In genomic region chr6:123533862-123534261, GRCh38 we compare ENCODE assay signal across 27 cellular contexts.
"Had no signal": no experiment of that assay in that cellular context is flagged by ENCODE, and none has a peak within 500 bp of the region (broad histone marks: within the 10 kb centered on the region; RNA-seq: fewer than 3 reads in every experiment).

No MANE protein-coding gene starts in this region.

- H3K36me3 Mint-ChIP-seq: memory B cell, mesothelial cell of epicardium, naive B cell had no signal

- DNase-seq: caudate nucleus; cerebellar nuclear complex; cortex of kidney; effector memory CD8-positive, alpha-beta T cell; head of caudate nucleus; hippocampal formation; left colon; mucosa of descending colon; naive B cell; occipital lobe; ovary; sigmoid colon; stimulated activated CD4-positive, alpha-beta T cell treated with anti-CD3 and anti-CD28 coated beads, Interleukin-12 subunit alpha, Interleukin-12 subunit beta, amount 100 ng/mL, for 4 hours; stimulated activated CD4-positive, alpha-beta T cell treated with anti-CD3 and anti-CD28 coated beads, Interleukin-1b, Interleukin-23, amount 100 ng/mL, for 48 hours; stimulated activated CD4-positive, alpha-beta T cell treated with anti-CD3 and anti-CD28 coated beads, Interleukin-4, amount 100 ng/mL, for 1 hour; stimulated activated CD8-positive, alpha-beta memory T cell treated with anti-CD3 and anti-CD28 coated beads, Interleukin-4, amount 100 ng/mL, for 48 hours; stimulated activated naive CD4-positive, alpha-beta T cell; stimulated activated naive CD8-positive, alpha-beta T cell treated with anti-CD3 and anti-CD28 coated beads, Interleukin-15, amount 100 ng/mL, for 72 hours; transverse colon; upper lobe of right lung; uterus had no signal

- H3K4me1 Mint-ChIP-seq: memory B cell; naive B cell; stimulated activated naive CD8-positive, alpha-beta T cell treated with anti-CD3 and anti-CD28 coated beads, Interleukin-15, amount 100 ng/mL, for 72 hours had no signal

- ATAC-seq: effector memory CD8-positive, alpha-beta T cell; left colon; mucosa of descending colon; stimulated activated naive CD8-positive, alpha-beta T cell treated with anti-CD3 and anti-CD28 coated beads, Interleukin-15, amount 100 ng/mL, for 72 hours; upper lobe of right lung had no signal

- H3K4me3 Mint-ChIP-seq: effector memory CD8-positive, alpha-beta T cell; memory B cell; mesothelial cell of epicardium; naive B cell; nephron; stimulated activated naive CD8-positive, alpha-beta T cell treated with anti-CD3 and anti-CD28 coated beads, Interleukin-15, amount 100 ng/mL, for 72 hours had no signal

- H3K27me3 Mint-ChIP-seq: effector memory CD8-positive, alpha-beta T cell; memory B cell; naive B cell; stimulated activated naive CD8-positive, alpha-beta T cell treated with anti-CD3 and anti-CD28 coated beads, Interleukin-15, amount 100 ng/mL, for 72 hours had no signal

- H3K36me3 ChIP-seq: ovary, sigmoid colon, suprapubic skin, transverse colon, upper lobe of right lung, uterus had no signal

- H3K27me3 ChIP-seq: ovary, sigmoid colon, suprapubic skin, transverse colon, upper lobe of right lung, uterus had no signal

- H3K9me3 Mint-ChIP-seq: memory B cell, mesothelial cell of epicardium, nephron had no signal

- H3K4me3 ChIP-seq: lung, mucosa of descending colon, ovary, sigmoid colon, skin epidermis, suprapubic skin, transverse colon, upper lobe of right lung, uterus had no signal

- H3K27ac ChIP-seq: ovary, sigmoid colon, skin epidermis, suprapubic skin, transverse colon, upper lobe of right lung, uterus had no signal

- H3K27ac Mint-ChIP-seq: effector memory CD8-positive, alpha-beta T cell; memory B cell; mesothelial cell of epicardium; naive B cell; nephron; stimulated activated naive CD8-positive, alpha-beta T cell treated with anti-CD3 and anti-CD28 coated beads, Interleukin-15, amount 100 ng/mL, for 72 hours had no signal

- H3K4me1 ChIP-seq: suprapubic skin, transverse colon, upper lobe of right lung, uterus had no signal

- H3K9me3 ChIP-seq: mucosa of descending colon, ovary, sigmoid colon, suprapubic skin, transverse colon, upper lobe of right lung, uterus had no signal
